Comparison of ENCODE assay signal across 4 cellular contexts in genomic region chrY:13243716-13244115, GRCh38.
"Had no signal": no experiment of that assay in that cellular context is flagged by ENCODE, and none has a peak within 500 bp of the region (broad histone marks: within the 10 kb centered on the region; RNA-seq: fewer than 3 reads in every experiment).

No MANE protein-coding gene starts in this region.

- DNase-seq: H9, HCEC 1CT, IMR-90 had no signal

- H3K4me3 ChIP-seq: GM23338 had no signal

- ATAC-seq: GM23338 had no signal

- H3K4me3 Mint-ChIP-seq: GM23338, H9 had no signal

- H3K9me3 Mint-ChIP-seq: GM23338, H9 had no signal

- H3K4me1 Mint-ChIP-seq: H9 had no signal

- H3K27ac Mint-ChIP-seq: GM23338, H9 had no signal
